Comparison of ENCODE assay signal across 15 cellular contexts in the genomic region with DNA sequence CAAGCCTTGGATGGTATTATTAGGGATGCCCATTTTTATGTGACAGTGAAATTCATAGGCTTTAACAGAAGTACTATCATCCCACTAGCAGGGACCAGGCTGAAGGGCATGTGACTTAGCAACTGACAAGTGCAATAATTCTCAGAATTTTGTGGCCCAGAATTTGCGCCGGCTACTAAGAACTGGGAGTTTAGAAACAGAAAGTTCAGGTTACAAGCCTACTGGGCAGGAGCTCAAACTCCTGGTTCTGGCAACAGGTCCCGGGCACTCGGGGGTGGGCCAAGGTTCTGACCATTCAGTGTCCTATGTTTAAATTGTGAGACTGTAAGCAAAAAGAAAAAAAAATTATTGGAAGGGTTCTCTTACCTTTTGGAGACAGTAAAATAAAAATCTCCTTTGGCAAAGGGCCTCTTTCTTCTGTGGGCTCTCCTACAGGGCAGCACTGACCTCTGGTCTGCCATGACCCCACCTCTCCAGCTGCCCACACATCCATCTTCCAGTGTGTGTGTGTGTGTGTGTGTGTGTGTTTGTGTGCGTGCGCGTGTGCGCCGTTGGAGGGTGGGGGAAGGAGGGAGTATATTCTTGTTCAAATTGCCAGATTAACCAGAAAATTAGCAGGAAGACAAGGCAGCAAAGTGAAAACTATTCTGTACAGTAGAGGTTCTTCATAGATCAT. TPM values are rescaled to one million over a fixed set of nuclear protein-coding genes. Genes with fewer than 3 reads are reported as not detected.
DNase-seq lines count a peak whose midpoint lies in the region; ATAC-seq and TF ChIP-seq lines count a peak whose summit lies in the region.
"Had no signal": no experiment of that assay in that cellular context is flagged by ENCODE, and none has a peak within 500 bp of the region (broad histone marks: within the 10 kb centered on the region; RNA-seq: fewer than 3 reads in every experiment).

No MANE protein-coding gene starts in this region.

- WGBS in transverse colon (ENCODE audit: low coverage in 1 of 2), 2 donors: 84 to 86% methylated on average over 8 to 9 of the region's 9 CpGs

- peaks cover 0 to 35% (median 10%) of the 10 kb centered on the region in 4 donors for H3K4me1 ChIP-seq in transverse colon

- H3K9me3 Mint-ChIP-seq in activated CD4-positive, alpha-beta memory T cell treated with anti-CD3 and anti-CD28 coated beads, Interleukin-2, amount 10 ng/mL, durations not matched to agents 7 days and 5 days: peaks cover 3% of the 10 kb centered on the region
- no peaks in the 10 kb centered on the region for H3K9me3 Mint-ChIP-seq in activated CD4-positive, alpha-beta memory T cell treated with anti-CD3 and anti-CD28 coated beads for 36 hours
- H3K9me3 Mint-ChIP-seq in neural crest cell: peaks cover 3% of the 10 kb centered on the region
- H3K9me3 Mint-ChIP-seq: activated T-helper 17 cell treated with anti-CD3 and anti-CD28 coated beads, Interleukin-2, amount 50 U/mL, for 72 hours; memory B cell; type B pancreatic cell had no signal

- no peak for TF ChIP-seq POLR2A in transverse colon (IDR thresholded peaks at IDR 0.05)

- no peak overlapping the region for H3K4me3 Mint-ChIP-seq in activated CD4-positive, alpha-beta memory T cell treated with anti-CD3 and anti-CD28 coated beads, Interleukin-2, amount 10 ng/mL, durations not matched to agents 7 days and 5 days
- no peak overlapping the region for H3K4me3 Mint-ChIP-seq in activated CD4-positive, alpha-beta memory T cell treated with anti-CD3 and anti-CD28 coated beads for 36 hours
- no peak overlapping the region for H3K4me3 Mint-ChIP-seq in neural crest cell
- H3K4me3 Mint-ChIP-seq: activated T-helper 17 cell treated with anti-CD3 and anti-CD28 coated beads, Interleukin-2, amount 50 U/mL, for 72 hours; memory B cell; type B pancreatic cell had no signal

- no peak for TF ChIP-seq EP300 in transverse colon (IDR thresholded peaks at IDR 0.05; ENCODE audit: low read depth)

- peaks cover 18% of the 10 kb centered on the region for H3K4me1 Mint-ChIP-seq in activated CD4-positive, alpha-beta memory T cell treated with anti-CD3 and anti-CD28 coated beads, Interleukin-2, amount 10 ng/mL, durations not matched to agents 7 days and 5 days
- no peaks in the 10 kb centered on the region for H3K4me1 Mint-ChIP-seq in activated CD4-positive, alpha-beta memory T cell treated with anti-CD3 and anti-CD28 coated beads for 36 hours (ENCODE audit: low read depth)
- H3K4me1 Mint-ChIP-seq in neural crest cell: peaks cover 46% of the 10 kb centered on the region
- H3K4me1 Mint-ChIP-seq: activated T-helper 17 cell treated with anti-CD3 and anti-CD28 coated beads, Interleukin-2, amount 50 U/mL, for 72 hours had no signal

- peak; percentile 44 for DNase-seq in activated CD4-positive, alpha-beta memory T cell treated with anti-CD3 and anti-CD28 coated beads, Interleukin-2, amount 10 ng/mL, durations not matched to agents 7 days and 5 days
- no peak for DNase-seq in activated CD4-positive, alpha-beta memory T cell treated with anti-CD3 and anti-CD28 coated beads for 36 hours
- DNase-seq in fibroblast of gingiva (ENCODE audit: low read depth) (peak; percentile 32), neural crest cell (ENCODE audit: low read depth, low spot score) (no peak), transverse colon (no peak)
- DNase-seq: Calu3; NCI-H1694 treated with DMSO at 0.1 percent for 48 hours; NK-92 treated with Interleukin-12 subunit alpha and Interleukin-12 subunit beta, amount 100 ng/mL, for 24 hours had no signal

- H3K36me3 Mint-ChIP-seq in activated CD4-positive, alpha-beta memory T cell treated with anti-CD3 and anti-CD28 coated beads, Interleukin-2, amount 10 ng/mL, durations not matched to agents 7 days and 5 days (ENCODE audit: low read depth): no peaks in the 10 kb centered on the region
- no peaks in the 10 kb centered on the region for H3K36me3 Mint-ChIP-seq in activated CD4-positive, alpha-beta memory T cell treated with anti-CD3 and anti-CD28 coated beads for 36 hours
- H3K36me3 Mint-ChIP-seq in neural crest cell (ENCODE audit: low read depth): no peaks in the 10 kb centered on the region
- H3K36me3 Mint-ChIP-seq: memory B cell, type B pancreatic cell had no signal

- CTCF ChIA-PET in activated CD4-positive, alpha-beta memory T cell treated with anti-CD3 and anti-CD28 coated beads, Interleukin-2, amount 10 ng/mL, durations not matched to agents 7 days and 5 days (lab: Charles Lee): no interaction called here
- CTCF ChIA-PET in activated CD4-positive, alpha-beta memory T cell treated with anti-CD3 and anti-CD28 coated beads for 36 hours (lab: Charles Lee): no interaction called here

- H3K4me3 ChIP-seq in transverse colon: no peak overlapping the region

- H3K27ac ChIP-seq in transverse colon: peak overlapping the region; percentile 76 to 82 (median 78)
- H3K27ac ChIP-seq: epithelial cell of prostate had no signal

- no peak for TF ChIP-seq CTCF in neural crest cell (conservative IDR thresholded peaks at IDR 0.05)
- no peak for TF ChIP-seq CTCF in transverse colon (IDR thresholded peaks at IDR 0.05)

- peak overlapping the region; percentile 47 for H3K27ac Mint-ChIP-seq in activated CD4-positive, alpha-beta memory T cell treated with anti-CD3 and anti-CD28 coated beads, Interleukin-2, amount 10 ng/mL, durations not matched to agents 7 days and 5 days
- H3K27ac Mint-ChIP-seq in activated CD4-positive, alpha-beta memory T cell treated with anti-CD3 and anti-CD28 coated beads for 36 hours: no peak overlapping the region
- peak overlapping the region; percentile 83 for H3K27ac Mint-ChIP-seq in neural crest cell (ENCODE audit: unreplicated experiment)
- H3K27ac Mint-ChIP-seq: activated T-helper 17 cell treated with anti-CD3 and anti-CD28 coated beads, Interleukin-2, amount 50 U/mL, for 72 hours; memory B cell; type B pancreatic cell had no signal

- no peaks in the 10 kb centered on the region for H3K9me3 ChIP-seq in transverse colon

- H3K36me3 ChIP-seq in transverse colon: no peaks in the 10 kb centered on the region

- POLR2A ChIA-PET in activated CD4-positive, alpha-beta memory T cell treated with anti-CD3 and anti-CD28 coated beads, Interleukin-2, amount 10 ng/mL, durations not matched to agents 7 days and 5 days (lab: Charles Lee): interaction anchor here (1.1 to 2.1 kb wide), 2 partner anchors 16 to 40 kb away, joined by 5 to 9 read pairs; no protein-coding TSS in a partner anchor
- POLR2A ChIA-PET in activated CD4-positive, alpha-beta memory T cell treated with anti-CD3 and anti-CD28 coated beads for 36 hours (lab: Charles Lee): no interaction called here

- ATAC-seq in HG02970 (IDR thresholded peaks at IDR 0.05; ENCODE audit: low FRiP score, unreplicated experiment): no peak
- no peak for ATAC-seq in HG03139 (IDR thresholded peaks at IDR 0.05; ENCODE audit: unreplicated experiment)
- no peak for ATAC-seq in GM21737 (IDR thresholded peaks at IDR 0.05; ENCODE audit: unreplicated experiment)
- ATAC-seq: activated T-helper 17 cell treated with anti-CD3 and anti-CD28 coated beads, Interleukin-2, amount 50 U/mL, for 72 hours had no signal

- no peaks in the 10 kb centered on the region for H3K27me3 ChIP-seq in transverse colon

- in situ Hi-C loops in transverse colon (cut with MboI; ENCODE audit: low pct_ligation_motif_present in 1 of 4, low pct_unique_long_range_greater_than_20kb in 1 of 4, low sequenced_read_pairs in 3 of 4): no loop called here

- intact Hi-C loops in activated CD4-positive, alpha-beta memory T cell treated with anti-CD3 and anti-CD28 coated beads for 36 hours (cut with micrococcal nuclease): no loop called here
- intact Hi-C loops in transverse colon (cut with DNase I; ENCODE audit: low total_unique reads): no loop called here

- peaks cover 9% of the 10 kb centered on the region for H3K27me3 Mint-ChIP-seq in activated CD4-positive, alpha-beta memory T cell treated with anti-CD3 and anti-CD28 coated beads, Interleukin-2, amount 10 ng/mL, durations not matched to agents 7 days and 5 days
- H3K27me3 Mint-ChIP-seq in activated CD4-positive, alpha-beta memory T cell treated with anti-CD3 and anti-CD28 coated beads for 36 hours: peaks cover 2% of the 10 kb centered on the region
- H3K27me3 Mint-ChIP-seq in neural crest cell (ENCODE audit: low read depth): no peaks in the 10 kb centered on the region
- H3K27me3 Mint-ChIP-seq: type B pancreatic cell had no signal

RNA-seq across cellular contexts. Expression of a gene that starts 26.1 kb away (rescaled TPM):
- total RNA-seq in activated CD4-positive, alpha-beta memory T cell treated with anti-CD3 and anti-CD28 coated beads, Interleukin-2, amount 10 ng/mL, durations not matched to agents 7 days and 5 days: 100 to 1,000 TPM; 117 to 125 TPM
- total RNA-seq in activated CD4-positive, alpha-beta memory T cell treated with anti-CD3 and anti-CD28 coated beads for 36 hours: 100 to 1,000 TPM; 139 to 147 TPM
- total RNA-seq in neural crest cell (55.6 and 59.9 TPM in 2 replicates), transverse colon (100 to 1,000 TPM in 1 of 4 donors, 10 to 100 TPM in 3; 82.7 to 120 (median 93.3) TPM)

Comparison
In these comparisons a context has a peak if more than half of its experiments do, and no peak if none do; other contexts are left out.
1. DNase-seq: peak in activated CD4-positive, alpha-beta memory T cell treated with anti-CD3 and anti-CD28 coated beads, Interleukin-2, amount 10 ng/mL, durations not matched to agents 7 days and 5 days (single experiment) and fibroblast of gingiva (single experiment); none in activated CD4-positive, alpha-beta memory T cell treated with anti-CD3 and anti-CD28 coated beads for 36 hours (single experiment), neural crest cell (single experiment) and transverse colon (single experiment).